Comparison of ENCODE assay signal across 1 cellular context in the genomic region with DNA sequence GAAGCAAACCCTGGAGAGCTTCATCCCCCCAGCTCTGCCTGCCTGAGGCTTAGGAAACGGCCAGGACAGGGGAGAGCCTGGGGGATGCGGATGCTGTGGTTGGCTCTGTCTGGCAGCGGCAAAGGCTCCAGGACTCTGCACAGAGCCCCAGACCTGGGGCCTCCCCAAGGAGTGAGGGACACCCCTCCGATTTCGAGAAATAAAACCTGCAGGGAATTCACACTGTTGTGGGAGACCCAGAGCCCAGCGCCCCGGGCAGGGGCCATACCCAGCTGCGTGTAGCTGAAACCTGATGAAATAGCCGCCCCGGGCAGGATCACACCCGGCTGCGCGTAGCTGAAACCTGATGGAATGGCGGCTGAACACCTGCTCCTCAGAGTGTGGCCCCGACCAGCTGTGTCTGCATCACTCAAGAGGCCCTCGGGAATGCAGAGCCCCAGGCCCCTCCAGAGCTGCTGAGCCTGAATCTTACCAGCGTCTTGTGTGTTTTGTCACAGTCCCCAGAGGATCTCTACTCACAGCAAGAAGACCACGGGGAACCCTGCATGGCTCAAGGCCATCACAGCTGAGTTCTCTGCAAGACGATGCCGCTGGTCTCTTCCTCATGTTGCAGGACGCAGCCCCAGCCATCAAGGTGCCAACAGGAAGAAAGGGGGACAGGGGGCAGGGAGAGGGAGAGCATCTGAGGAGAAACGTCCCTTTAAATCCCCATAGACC.
TF ChIP-seq lines count a peak whose summit lies in the region.

No MANE protein-coding gene starts in this region.

TF ChIP-seq in HepG2, 621 proteins besides CTCF, POLR2A, EP300 and RAD21:
- TF ChIP-seq SSRP1 (CRISPR knock-in tag; IDR thresholded peaks at IDR 0.05) (no peak), BRD4 (CRISPR knock-in tag; IDR thresholded peaks at IDR 0.05) (no peak), ZNF543 (CRISPR knock-in tag; IDR thresholded peaks at IDR 0.05) (no peak), NAIF1 (CRISPR knock-in tag; IDR thresholded peaks at IDR 0.05; ENCODE audit: borderline replicate concordance) (no peak), PHF8 (CRISPR knock-in tag; IDR thresholded peaks at IDR 0.05) (no peak), GABPA (IDR thresholded peaks at IDR 0.05; ENCODE audit: low read depth, low read length) (no peak), GABPA (CRISPR knock-in tag; IDR thresholded peaks at IDR 0.05; ENCODE audit: low read depth) (no peak), ZNF773 (CRISPR knock-in tag; IDR thresholded peaks at IDR 0.05; ENCODE audit: borderline replicate concordance) (no peak), STAT5B (CRISPR knock-in tag; IDR thresholded peaks at IDR 0.05) (no peak), NFYC (CRISPR knock-in tag; IDR thresholded peaks at IDR 0.05) (no peak), MEIS2 (CRISPR knock-in tag; IDR thresholded peaks at IDR 0.05) (no peak), ZNF24 (IDR thresholded peaks at IDR 0.05) (no peak), ZNF253 (CRISPR knock-in tag; IDR thresholded peaks at IDR 0.05; ENCODE audit: borderline replicate concordance) (no peak)
